In genomic region chr1:23843644-23844043, GRCh38 we compare ENCODE assay signal across 22 cellular contexts. TPM values are rescaled to one million over a fixed set of nuclear protein-coding genes. Genes with fewer than 3 reads are reported as not detected.
DNase-seq lines count a peak whose midpoint lies in the region; ATAC-seq and TF ChIP-seq lines count a peak whose summit lies in the region.
"Had no signal": no experiment of that assay in that cellular context is flagged by ENCODE, and none has a peak within 500 bp of the region (broad histone marks: within the 10 kb centered on the region; RNA-seq: fewer than 3 reads in every experiment).

No MANE protein-coding gene starts in this region.

- CTCF ChIA-PET in HEK293 (lab: Yijun Ruan, JAX) (interaction anchor here (0.6 to 3.0 kb wide), 5 partner anchors 27 to 73 kb away, joined by 3 to 17 read pairs (median 4); no protein-coding TSS in a partner anchor), WTC11 (lab: Charles Lee) (no interaction called here), PC-3 (lab: Charles Lee) (no interaction called here)

- no peaks in the 10 kb centered on the region for H3K4me1 Mint-ChIP-seq in WTC11

- BruUV-seq in PC-3 (replicated peaks; lab: Mats Ljungman, UMichigan): no TSS peak

- H3K4me1 ChIP-seq in HEK293 (ENCODE audit: control insufficient read depth, insufficient read depth, low read length): no peaks in the 10 kb centered on the region
- H3K4me1 ChIP-seq in PC-3 (ENCODE audit: insufficient read depth, low read length): no peaks in the 10 kb centered on the region
- H3K4me1 ChIP-seq: BE2C had no signal

- no peak overlapping the region for H3K4me2 ChIP-seq in PC-3 (ENCODE audit: low read length)
- H3K4me2 ChIP-seq: BLaER1 had no signal

- H3K79me2 ChIP-seq in PC-3 (ENCODE audit: low read length): no peaks in the 10 kb centered on the region

- no peak overlapping the region for H2AFZ ChIP-seq in PC-3 (ENCODE audit: low read length)

- DNase-seq in WTC11 (ENCODE audit: low spot score): no peak
- no peak for DNase-seq in PC-3
- DNase-seq: 8988T; ACHN; BE2C; C1 segment of cervical spinal cord; CD4-positive, alpha-beta memory T cell; CD4-positive, CD25-positive, alpha-beta regulatory T cell; CD8-positive, alpha-beta memory T cell; COR-L47; DMS 273 treated with DMSO at 0.1 percent for 48 hours; DMS153; DMS53; DMS79; DND-41; EL; GDM1 had no signal

- H3K27me3 Mint-ChIP-seq in WTC11 (ENCODE audit: low read depth): peaks cover 15% of the 10 kb centered on the region
- H3K27me3 Mint-ChIP-seq: CD8-positive, alpha-beta memory T cell had no signal

- H3K36me3 ChIP-seq in HEK293 (ENCODE audit: control insufficient read depth in 2 of 2, insufficient read depth in 1 of 2, low read length in 2 of 2) (peaks cover 9 to 37% of the 10 kb centered on the region in 2 experiments; a peak in 2 of 3 replicates), PC-3 (ENCODE audit: low read depth, low read length) (peaks cover 17% of the 10 kb centered on the region)
- H3K36me3 ChIP-seq: BE2C had no signal

- H3K4me3 Mint-ChIP-seq in WTC11: no peak overlapping the region
- H3K4me3 Mint-ChIP-seq: CD14-positive monocyte; CD4-positive, alpha-beta memory T cell; CD4-positive, CD25-positive, alpha-beta regulatory T cell; CD8-positive, alpha-beta memory T cell had no signal

- H3K9me3 Mint-ChIP-seq in WTC11: peaks cover 17% of the 10 kb centered on the region
- H3K9me3 Mint-ChIP-seq: CD8-positive, alpha-beta memory T cell had no signal

- no peak overlapping the region for H3K4me3 ChIP-seq in HEK293 (ENCODE audit: low read depth, low read length)
- H3K4me3 ChIP-seq in PC-3 (ENCODE audit: low read length): no peak overlapping the region
- H3K4me3 ChIP-seq: BLaER1, GM12878 had no signal

- TF ChIP-seq CTCF in HEK293 (tag by site-specific recombination; IDR thresholded peaks at IDR 0.05): no peak
- no peak for TF ChIP-seq CTCF in WTC11 (IDR thresholded peaks at IDR 0.05)
- TF ChIP-seq CTCF in PC-3 (conservative IDR thresholded peaks at IDR 0.05; ENCODE audit: low read depth, low read length): no peak

- H3K9me3 ChIP-seq in HEK293 (ENCODE audit: control insufficient read depth, insufficient read depth, low read depth, low read length) (no peaks in the 10 kb centered on the region), PC-3 (ENCODE audit: low read length) (no peaks in the 10 kb centered on the region)
- H3K9me3 ChIP-seq: BE2C had no signal

- peaks cover 20% of the 10 kb centered on the region for H3K36me3 Mint-ChIP-seq in WTC11

- no peaks in the 10 kb centered on the region for H3F3A ChIP-seq in PC-3 (ENCODE audit: low read length, unreplicated experiment)

- H3K27me3 ChIP-seq in PC-3 (ENCODE audit: low read length): no peaks in the 10 kb centered on the region
- H3K27me3 ChIP-seq: BLaER1 had no signal

- no peak for ATAC-seq in WTC11
- ATAC-seq in PC-3: no peak
- no peak for ATAC-seq in GM19463 (IDR thresholded peaks at IDR 0.05; ENCODE audit: unreplicated experiment)
- ATAC-seq: GM12878 had no signal

- no peaks in the 10 kb centered on the region for H3K9me2 ChIP-seq in PC-3 (replicated peaks; ENCODE audit: low read length)

- no peak overlapping the region for H3K27ac ChIP-seq in HEK293 (ENCODE audit: extremely low read depth, low read depth, low read length)
- no peak overlapping the region for H3K27ac ChIP-seq in PC-3 (ENCODE audit: low read length)
- H3K27ac ChIP-seq: BLaER1 had no signal

- no peak overlapping the region for H3K9ac ChIP-seq in PC-3 (ENCODE audit: low read length)
- H3K9ac ChIP-seq: BLaER1 had no signal

- no peak overlapping the region for H3K27ac Mint-ChIP-seq in WTC11
- H3K27ac Mint-ChIP-seq: CD14-positive monocyte; CD4-positive, alpha-beta memory T cell; CD4-positive, CD25-positive, alpha-beta regulatory T cell had no signal

- H4K20me1 ChIP-seq in PC-3 (ENCODE audit: low read length): no peaks in the 10 kb centered on the region
- H4K20me1 ChIP-seq: BLaER1 had no signal

- POLR2A ChIA-PET in HEK293 (lab: Yijun Ruan, JAX) (interaction anchor here (0.6 to 1.5 kb wide), 2 partner anchors 18 to 65 kb away, joined by 3 to 4 read pairs; partner anchors contain the start of gene HMGCL), WTC11 (lab: Charles Lee) (no interaction called here), PC-3 (lab: Charles Lee; ENCODE audit: unreplicated experiment) (no interaction called here)

- intact Hi-C loops in PC-3 (cut with micrococcal nuclease): no loop called here

TF ChIP-seq in HEK293, 187 proteins besides CTCF, POLR2A, EP300 and RAD21:
- peak; percentile 68 for TF ChIP-seq ZNF121 (tag by site-specific recombination; IDR thresholded peaks at IDR 0.05)
- TF ChIP-seq REST (tag by site-specific recombination; IDR thresholded peaks at IDR 0.05): no peak
TF ChIP-seq in HEK293: peak in this region for 1.

TF ChIP-seq in WTC11, 78 proteins besides CTCF, POLR2A, EP300 and RAD21:
- peak; percentile 68; the same call in 1 of the 2 replicates for TF ChIP-seq ZNF121 (CRISPR knock-in tag; IDR thresholded peaks at IDR 0.05)
- TF ChIP-seq JAZF1 (CRISPR knock-in tag; IDR thresholded peaks at IDR 0.05): no peak
- no peak for TF ChIP-seq ARID4B (CRISPR knock-in tag; IDR thresholded peaks at IDR 0.05; ENCODE audit: borderline replicate concordance)
TF ChIP-seq in WTC11: peak in this region for 1.

RNA-seq across cellular contexts. Expression of gene HMGCL, which starts 18.4 kb away (rescaled TPM):
- total RNA-seq in WTC11 (2021) (22.7 to 31.2 TPM (median 25.4 TPM) in 3 replicates), PC-3 (2014; rRNA removed) (28.2 and 30.8 TPM in 2 replicates)

RNA-seq across cellular contexts. Expression of gene FUCA1, which starts 24.4 kb away (rescaled TPM):
- total RNA-seq in WTC11 (2021) (7.5 to 8.3 TPM (median 7.8 TPM) in 3 replicates), PC-3 (2014; rRNA removed) (20.3 and 23.4 TPM in 2 replicates)

RNA-seq across cellular contexts. Expression of gene GALE, which starts 43.1 kb away (rescaled TPM):
- total RNA-seq in WTC11 (2021) (30.3 to 36.6 TPM (median 35.8 TPM) in 3 replicates), PC-3 (2014; rRNA removed) (86.0 and 86.4 TPM in 2 replicates)

RNA-seq across cellular contexts. Expression of gene LYPLA2, which starts 52.7 kb away (rescaled TPM):
- total RNA-seq in WTC11 (2021) (131 to 164 TPM (median 134 TPM) in 3 replicates), PC-3 (2014; rRNA removed) (120 and 142 TPM in 2 replicates)

Comparison
In these comparisons a context has a peak if more than half of its experiments do, and no peak if none do; other contexts are left out.
1. Of the 8 proteins assayed by ChIP-seq in both HEK293 and WTC11: peak only in HEK293: none; only in WTC11: none; in both: ZNF121; in neither: 7.